8 cellular contexts compared by ENCODE assay signal in genomic region chr11:65887723-65888162, GRCh38. TPM values are rescaled to one million over a fixed set of nuclear protein-coding genes. Genes with fewer than 3 reads are reported as not detected.
DNase-seq lines count a peak whose midpoint lies in the region; ATAC-seq and TF ChIP-seq lines count a peak whose summit lies in the region.

No MANE protein-coding gene starts in this region.

- peaks cover 38% of the 10 kb centered on the region for H3K36me3 Mint-ChIP-seq in activated naive CD8-positive, alpha-beta T cell treated with anti-CD3 and anti-CD28 coated beads, Interleukin-2, amount 50 U/mL, for 24 hours (ENCODE audit: low read depth)

- H3K27me3 ChIP-seq in BE2C (no peaks in the 10 kb centered on the region), layer of hippocampus (ENCODE audit: control insufficient read depth, insufficient read depth, low read length) (no peaks in the 10 kb centered on the region), tibial artery (no peaks in the 10 kb centered on the region)

- no peaks in the 10 kb centered on the region for H3K9me3 Mint-ChIP-seq in activated naive CD8-positive, alpha-beta T cell treated with anti-CD3 and anti-CD28 coated beads, Interleukin-2, amount 50 U/mL, for 24 hours

- peak overlapping the region; percentile 95 for H3K27ac ChIP-seq in layer of hippocampus (ENCODE audit: low read depth, low read length)
- H3K27ac ChIP-seq in tibial artery = peak overlapping the region; percentile 93 to 95

- H3K4me1 ChIP-seq in BE2C (peaks cover 8% of the 10 kb centered on the region), tibial artery (peaks cover 6 to 67% (median 47%) of the 10 kb centered on the region in 4 donors)

- peaks cover 65% of the 10 kb centered on the region for H3K4me1 Mint-ChIP-seq in activated naive CD8-positive, alpha-beta T cell treated with anti-CD3 and anti-CD28 coated beads, Interleukin-2, amount 50 U/mL, for 24 hours

- no peak for DNase-seq in BE2C
- DNase-seq in activated naive CD8-positive, alpha-beta T cell treated with anti-CD3 and anti-CD28 coated beads, Interleukin-2, amount 50 U/mL, for 24 hours = no peak
- no peak for DNase-seq in tibial artery
- DNase-seq in retina = no peak

- ATAC-seq in HG02798 (IDR thresholded peaks at IDR 0.05; ENCODE audit: poor library complexity, unreplicated experiment) (peak; percentile 0), HG03108 (IDR thresholded peaks at IDR 0.05; ENCODE audit: unreplicated experiment) (no peak), HG03378 (IDR thresholded peaks at IDR 0.05; ENCODE audit: unreplicated experiment) (no peak)
- no peak for ATAC-seq in activated naive CD8-positive, alpha-beta T cell treated with anti-CD3 and anti-CD28 coated beads, Interleukin-2, amount 50 U/mL, for 24 hours

- H3K4me3 ChIP-seq in BE2C (ENCODE audit: low read depth, low read length) (peak overlapping the region; percentile 77), tibial artery (peak overlapping the region; percentile 61 to 83)

- H3K27ac Mint-ChIP-seq in activated naive CD8-positive, alpha-beta T cell treated with anti-CD3 and anti-CD28 coated beads, Interleukin-2, amount 50 U/mL, for 24 hours = peak overlapping the region; percentile 91

- intact Hi-C loops in tibial artery (cut with DNase I; ENCODE audit: low total_unique reads) = loop anchor here (2.0 kb wide), 1 partner anchor 29 kb away; no protein-coding TSS in a partner anchor

- H3K9me3 ChIP-seq in BE2C (no peaks in the 10 kb centered on the region), tibial artery (no peaks in the 10 kb centered on the region)

- peak overlapping the region; percentile 98 for H3K4me3 Mint-ChIP-seq in activated naive CD8-positive, alpha-beta T cell treated with anti-CD3 and anti-CD28 coated beads, Interleukin-2, amount 50 U/mL, for 24 hours

- no peaks in the 10 kb centered on the region for H3K27me3 Mint-ChIP-seq in activated naive CD8-positive, alpha-beta T cell treated with anti-CD3 and anti-CD28 coated beads, Interleukin-2, amount 50 U/mL, for 24 hours

- no peak for TF ChIP-seq CTCF in BE2C (IDR thresholded peaks at IDR 0.05; ENCODE audit: low read depth, low read length)
- no peak for TF ChIP-seq CTCF in tibial artery (IDR thresholded peaks at IDR 0.05)

- H3K36me3 ChIP-seq in BE2C (peaks cover 33% of the 10 kb centered on the region), tibial artery (peaks cover 15 to 39% (median 26%) of the 10 kb centered on the region in 3 donors)

RNA-seq across cellular contexts. Expression of gene FIBP, which starts 0.5 kb away (rescaled TPM):
- 385 TPM for polyA plus RNA-seq in BE2C (2012; ENCODE audit: insufficient read depth, insufficient read length, low read depth)

RNA-seq across cellular contexts. Expression of gene CCDC85B, which starts 2.7 kb away (rescaled TPM):
- 205 TPM for polyA plus RNA-seq in BE2C (2012; ENCODE audit: insufficient read depth, insufficient read length, low read depth)

RNA-seq across cellular contexts. Expression of gene CTSW, which starts 8.1 kb away (rescaled TPM):
- polyA plus RNA-seq in BE2C (2012; ENCODE audit: insufficient read depth, insufficient read length, low read depth) = not detected

RNA-seq across cellular contexts. Expression of gene FOSL1, which starts 12.4 kb away (rescaled TPM):
- polyA plus RNA-seq in BE2C (2012; ENCODE audit: insufficient read depth, insufficient read length, low read depth) = not detected

RNA-seq across cellular contexts. Expression of gene EFEMP2, which starts 15.1 kb away (rescaled TPM):
- 95.6 TPM for polyA plus RNA-seq in BE2C (2012; ENCODE audit: insufficient read depth, insufficient read length, low read depth)
